Comparison of ENCODE assay signal across 22 cellular contexts in the genomic region with DNA sequence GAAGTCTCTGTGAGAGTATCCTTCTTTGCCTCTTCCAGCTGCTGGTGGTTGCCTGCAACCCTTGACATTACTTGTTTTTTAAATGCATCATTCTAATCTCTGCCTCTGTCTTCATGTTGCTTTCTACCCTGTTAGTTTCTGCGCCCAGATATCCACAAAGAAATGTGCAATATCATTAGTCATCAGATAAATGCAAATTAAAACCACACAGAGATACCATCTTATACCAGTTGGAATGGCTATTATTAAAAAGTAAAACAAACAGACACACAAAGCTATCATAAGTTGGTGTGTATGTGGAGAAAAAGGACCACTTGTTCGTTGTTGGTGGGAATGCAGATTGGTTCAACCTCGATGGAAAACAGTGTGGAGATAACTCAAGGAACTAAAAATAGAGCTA.
"Had no signal": no experiment of that assay in that cellular context is flagged by ENCODE, and none has a peak within 500 bp of the region (broad histone marks: within the 10 kb centered on the region; RNA-seq: fewer than 3 reads in every experiment).

No MANE protein-coding gene starts in this region.

- ATAC-seq: naive thymus-derived CD4-positive, alpha-beta T cell; natural killer cell treated with Interleukin-12 subunit alpha and Interleukin-12 subunit beta and Interleukin-15 and Interleukin-18, amount 100 ng/mL, for 72 hours; sciatic nerve; stimulated activated effector memory CD8-positive, alpha-beta T cell treated with anti-CD3 and anti-CD28 coated beads, Interleukin-12 subunit alpha, Interleukin-12 subunit beta, amount 100 ng/mL, for 72 hours; upper lobe of right lung had no signal

- H3K36me3 Mint-ChIP-seq: mesothelial cell of epicardium; naive thymus-derived CD4-positive, alpha-beta T cell; natural killer cell treated with Interleukin-12 subunit alpha and Interleukin-12 subunit beta and Interleukin-15 and Interleukin-18, amount 100 ng/mL, for 72 hours; stimulated activated effector memory CD8-positive, alpha-beta T cell treated with anti-CD3 and anti-CD28 coated beads, Interleukin-12 subunit alpha, Interleukin-12 subunit beta, amount 100 ng/mL, for 72 hours had no signal

- H3K36me3 ChIP-seq: left ventricle myocardium inferior, ovary, right atrium auricular region, spleen, suprapubic skin, thoracic aorta, tibial artery, upper lobe of right lung had no signal

- H3K4me1 Mint-ChIP-seq: naive thymus-derived CD4-positive, alpha-beta T cell; stimulated activated effector memory CD8-positive, alpha-beta T cell treated with anti-CD3 and anti-CD28 coated beads, Interleukin-12 subunit alpha, Interleukin-12 subunit beta, amount 100 ng/mL, for 72 hours had no signal

- DNase-seq: islet precursor cell; left ventricle myocardium inferior; mesendoderm; naive thymus-derived CD4-positive, alpha-beta T cell; ovary; small intestine; spleen; stimulated activated CD4-positive, alpha-beta T cell treated with anti-CD3 and anti-CD28 coated beads, Interleukin-4, amount 100 ng/mL, for 24 hours; stimulated activated naive CD4-positive, alpha-beta T cell; tibial artery; trophoblast cell; upper lobe of right lung had no signal

- H3K9me3 Mint-ChIP-seq: mesothelial cell of epicardium; natural killer cell treated with Interleukin-12 subunit alpha and Interleukin-12 subunit beta and Interleukin-15 and Interleukin-18, amount 100 ng/mL, for 72 hours; stimulated activated naive CD8-positive, alpha-beta T cell treated with anti-CD3 and anti-CD28 coated beads, Interleukin-15, Interleukin-2, amounts not matched to agents 100 ng/mL and 50 ng/mL, for 24 hours had no signal

- H3K4me1 ChIP-seq: left ventricle myocardium inferior, right atrium auricular region, spleen, suprapubic skin, tibial artery, upper lobe of right lung had no signal

- H3K27ac Mint-ChIP-seq: mesothelial cell of epicardium; naive thymus-derived CD4-positive, alpha-beta T cell; natural killer cell treated with Interleukin-12 subunit alpha and Interleukin-12 subunit beta and Interleukin-15 and Interleukin-18, amount 100 ng/mL, for 72 hours; progenitor cell of endocrine pancreas; stimulated activated effector memory CD8-positive, alpha-beta T cell treated with anti-CD3 and anti-CD28 coated beads, Interleukin-12 subunit alpha, Interleukin-12 subunit beta, amount 100 ng/mL, for 72 hours; stimulated activated naive CD8-positive, alpha-beta T cell treated with anti-CD3 and anti-CD28 coated beads, Interleukin-15, Interleukin-2, amounts not matched to agents 100 ng/mL and 50 ng/mL, for 24 hours had no signal

- H3K27me3 Mint-ChIP-seq: naive thymus-derived CD4-positive, alpha-beta T cell; natural killer cell treated with Interleukin-12 subunit alpha and Interleukin-12 subunit beta and Interleukin-15 and Interleukin-18, amount 100 ng/mL, for 72 hours; progenitor cell of endocrine pancreas; stimulated activated naive CD8-positive, alpha-beta T cell treated with anti-CD3 and anti-CD28 coated beads, Interleukin-15, Interleukin-2, amounts not matched to agents 100 ng/mL and 50 ng/mL, for 24 hours had no signal

- H3K4me3 ChIP-seq: left ventricle myocardium inferior, lung, ovary, right atrium auricular region, spleen, suprapubic skin, thoracic aorta, tibial artery, upper lobe of right lung had no signal

- H3K27me3 ChIP-seq: ovary, right atrium auricular region, spleen, suprapubic skin, tibial artery, upper lobe of right lung had no signal

- H3K27ac ChIP-seq: left ventricle myocardium inferior, ovary, right atrium auricular region, spleen, suprapubic skin, thoracic aorta, tibial artery, upper lobe of right lung had no signal

- H3K4me3 Mint-ChIP-seq: mesothelial cell of epicardium; naive thymus-derived CD4-positive, alpha-beta T cell; natural killer cell treated with Interleukin-12 subunit alpha and Interleukin-12 subunit beta and Interleukin-15 and Interleukin-18, amount 100 ng/mL, for 72 hours; stimulated activated effector memory CD8-positive, alpha-beta T cell treated with anti-CD3 and anti-CD28 coated beads, Interleukin-12 subunit alpha, Interleukin-12 subunit beta, amount 100 ng/mL, for 72 hours; stimulated activated naive CD8-positive, alpha-beta T cell treated with anti-CD3 and anti-CD28 coated beads, Interleukin-15, Interleukin-2, amounts not matched to agents 100 ng/mL and 50 ng/mL, for 24 hours had no signal
